ENCODE assay signal across 9 cellular contexts in the genomic region with DNA sequence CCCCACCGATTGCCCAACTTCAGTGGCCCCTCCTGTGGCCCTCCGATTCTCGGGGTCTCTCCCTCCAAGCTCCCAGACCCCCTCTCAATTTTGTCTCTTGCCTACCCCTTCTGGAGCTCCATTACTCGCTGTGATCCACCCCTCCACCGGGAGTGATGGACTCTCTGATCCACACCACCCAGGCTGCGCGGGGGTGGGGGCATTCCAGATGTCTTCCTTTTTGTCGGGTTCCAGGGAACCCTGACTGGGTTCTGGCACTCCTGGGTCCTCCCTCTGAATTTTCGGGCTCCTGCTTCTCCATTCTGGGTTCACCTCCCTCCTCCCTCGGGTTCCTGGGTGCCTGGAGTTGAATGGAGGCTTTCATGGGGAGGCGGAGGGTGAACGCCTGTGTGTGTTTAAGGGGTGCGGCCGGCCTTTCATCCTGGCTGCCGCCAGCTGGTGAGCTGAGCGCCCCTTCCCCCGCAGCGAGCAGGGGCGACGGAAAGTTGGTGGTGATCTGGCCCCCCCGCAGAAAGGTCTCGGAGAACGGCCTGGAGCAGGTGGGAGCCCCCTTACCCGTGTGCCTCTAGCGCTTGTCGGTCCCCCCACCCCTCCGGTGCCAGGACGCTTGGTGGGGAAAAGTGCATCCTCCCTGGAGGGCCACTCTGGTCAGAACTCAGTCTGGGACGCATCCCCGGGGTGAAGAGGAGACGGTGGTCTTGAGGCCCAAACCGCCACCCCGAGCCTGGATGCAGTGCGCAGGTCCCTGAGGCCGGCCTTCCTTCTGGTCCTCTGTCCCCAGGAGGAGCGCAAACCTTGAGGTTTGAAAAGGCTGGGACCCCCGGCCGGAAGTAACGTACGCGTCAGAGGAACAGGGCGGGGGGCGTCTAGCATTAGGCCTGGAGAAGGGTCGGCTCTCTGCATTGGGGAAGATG. TPM values are rescaled to one million over a fixed set of nuclear protein-coding genes. Genes with fewer than 3 reads are reported as not detected.
DNase-seq lines count a peak whose midpoint lies in the region; ATAC-seq and TF ChIP-seq lines count a peak whose summit lies in the region.
"Had no signal": no experiment of that assay in that cellular context is flagged by ENCODE, and none has a peak within 500 bp of the region (broad histone marks: within the 10 kb centered on the region; RNA-seq: fewer than 3 reads in every experiment).

No MANE protein-coding gene starts in this region.

- intact Hi-C loops in activated CD4-positive, alpha-beta T cell treated with anti-CD3 and anti-CD28 coated beads, Interleukin-2, amount 10 ng/mL, durations not matched to agents 24 days and 14 days (cut with micrococcal nuclease), result loop anchor here (1.0 to 10.0 kb wide), 7 partner anchors 7 to 299 kb away; partner anchors contain the start of genes C19orf53 and RFX1

- no peak for DNase-seq in AG09309 (ENCODE audit: low read depth)
- peak; percentile 83 for DNase-seq in activated CD4-positive, alpha-beta T cell treated with anti-CD3 and anti-CD28 coated beads, Interleukin-2, amount 10 ng/mL, durations not matched to agents 24 days and 14 days
- DNase-seq in fibroblast of villous mesenchyme (ENCODE audit: low read depth), result no peak
- DNase-seq in osteocyte (ENCODE audit: extremely low spot score, unreplicated experiment), result no peak
- DNase-seq in kidney tubule cell (ENCODE audit: low spot score), result no peak
- no peak for DNase-seq in T-helper 9 cell

- peaks cover 16% of the 10 kb centered on the region for H3K4me1 Mint-ChIP-seq in activated CD4-positive, alpha-beta T cell treated with anti-CD3 and anti-CD28 coated beads, Interleukin-2, amount 10 ng/mL, durations not matched to agents 24 days and 14 days
- peaks cover 22% of the 10 kb centered on the region for H3K4me1 Mint-ChIP-seq in osteocyte (ENCODE audit: unreplicated experiment)

- H3K27ac Mint-ChIP-seq in activated CD4-positive, alpha-beta T cell treated with anti-CD3 and anti-CD28 coated beads, Interleukin-2, amount 10 ng/mL, durations not matched to agents 24 days and 14 days, result peak overlapping the region; percentile 99
- peak overlapping the region; percentile 79 for H3K27ac Mint-ChIP-seq in osteocyte (ENCODE audit: unreplicated experiment)

- no peaks in the 10 kb centered on the region for H3K9me3 Mint-ChIP-seq in activated CD4-positive, alpha-beta T cell treated with anti-CD3 and anti-CD28 coated beads, Interleukin-2, amount 10 ng/mL, durations not matched to agents 24 days and 14 days
- H3K9me3 Mint-ChIP-seq in osteocyte (ENCODE audit: unreplicated experiment), result no peaks in the 10 kb centered on the region

- TF ChIP-seq CTCF in AG09309 (IDR thresholded peaks at IDR 0.05; ENCODE audit: control insufficient read depth, insufficient read depth, low read depth, low read length, missing control alignments) (no peak), fibroblast of villous mesenchyme (IDR thresholded peaks at IDR 0.05; ENCODE audit: insufficient read depth, low read depth, low read length) (no peak), osteocyte (IDR thresholded peaks at IDR 0.05) (no peak)

- H3K4me3 ChIP-seq in AG09309 (ENCODE audit: control insufficient read depth, low read depth, low read length) (peak overlapping the region; percentile 74), fibroblast of villous mesenchyme (ENCODE audit: low read depth, low read length) (peak overlapping the region; percentile 71)

- H3K4me3 Mint-ChIP-seq in activated CD4-positive, alpha-beta T cell treated with anti-CD3 and anti-CD28 coated beads, Interleukin-2, amount 10 ng/mL, durations not matched to agents 24 days and 14 days, result peak overlapping the region; percentile 99
- peak overlapping the region; percentile 91 for H3K4me3 Mint-ChIP-seq in osteocyte (ENCODE audit: unreplicated experiment)

- H3K36me3 Mint-ChIP-seq in activated CD4-positive, alpha-beta T cell treated with anti-CD3 and anti-CD28 coated beads, Interleukin-2, amount 10 ng/mL, durations not matched to agents 24 days and 14 days (ENCODE audit: low read depth), result peaks cover 2% of the 10 kb centered on the region
- no peaks in the 10 kb centered on the region for H3K36me3 Mint-ChIP-seq in osteocyte (ENCODE audit: unreplicated experiment)

- H3K27me3 Mint-ChIP-seq in activated CD4-positive, alpha-beta T cell treated with anti-CD3 and anti-CD28 coated beads, Interleukin-2, amount 10 ng/mL, durations not matched to agents 24 days and 14 days, result peaks cover 6% of the 10 kb centered on the region
- H3K27me3 Mint-ChIP-seq in osteocyte (ENCODE audit: unreplicated experiment), result no peaks in the 10 kb centered on the region

- ATAC-seq in GM21529 (IDR thresholded peaks at IDR 0.05; ENCODE audit: unreplicated experiment) (peak; percentile 5), GM18873 (IDR thresholded peaks at IDR 0.05; ENCODE audit: low FRiP score, unreplicated experiment) (no peak)

RNA-seq across cellular contexts. Expression of gene MISP3, which starts 1.6 kb away (rescaled TPM):
- 2.7 and 3.6 TPM in 2 replicates for total RNA-seq in activated CD4-positive, alpha-beta T cell treated with anti-CD3 and anti-CD28 coated beads, Interleukin-2, amount 10 ng/mL, durations not matched to agents 24 days and 14 days
- total RNA-seq in fibroblast of villous mesenchyme, result under 0.01 and 0.32 TPM in 2 replicates
- 1.8 and 2.1 TPM in 2 replicates for total RNA-seq in osteocyte

RNA-seq across cellular contexts. Expression of gene C19orf67, which starts 11.4 kb away (rescaled TPM):
- 0.54 and 0.58 TPM in 2 replicates for total RNA-seq in activated CD4-positive, alpha-beta T cell treated with anti-CD3 and anti-CD28 coated beads, Interleukin-2, amount 10 ng/mL, durations not matched to agents 24 days and 14 days
- total RNA-seq in fibroblast of villous mesenchyme (not detected in 2 replicates), osteocyte (0.54 TPM in 1 of 2 replicates, not detected in the other)
- total RNA-seq: LHCN-M2 had no signal

RNA-seq across cellular contexts. Expression of gene PALM3, which starts 12.3 kb away (rescaled TPM):
- 0.28 TPM in 1 of 2 replicates, not detected in the other for total RNA-seq in activated CD4-positive, alpha-beta T cell treated with anti-CD3 and anti-CD28 coated beads, Interleukin-2, amount 10 ng/mL, durations not matched to agents 24 days and 14 days
- total RNA-seq in fibroblast of villous mesenchyme, result under 0.01 TPM in 1 of 2 replicates, not detected in the other
- 0.30 and 0.63 TPM in 2 replicates for total RNA-seq in osteocyte

RNA-seq across cellular contexts. Expression of gene SAMD1, which starts 16.4 kb away (rescaled TPM):
- 147 and 152 TPM in 2 replicates for total RNA-seq in activated CD4-positive, alpha-beta T cell treated with anti-CD3 and anti-CD28 coated beads, Interleukin-2, amount 10 ng/mL, durations not matched to agents 24 days and 14 days
- total RNA-seq in fibroblast of villous mesenchyme (23.3 and 24.2 TPM in 2 replicates), osteocyte (34.9 and 38.9 TPM in 2 replicates)

RNA-seq across cellular contexts. Expression of gene IL27RA, which starts 42.6 kb away (rescaled TPM):
- total RNA-seq in activated CD4-positive, alpha-beta T cell treated with anti-CD3 and anti-CD28 coated beads, Interleukin-2, amount 10 ng/mL, durations not matched to agents 24 days and 14 days, result 81.6 and 86.4 TPM in 2 replicates
- total RNA-seq in fibroblast of villous mesenchyme, result 2.9 and 3.9 TPM in 2 replicates
- total RNA-seq in osteocyte, result 1.8 and 1.9 TPM in 2 replicates
